Comparison of ENCODE assay signal across 8 cellular contexts in genomic region chr2:215920244-215921100, GRCh38.
DNase-seq lines count a peak whose midpoint lies in the region; ATAC-seq lines count a peak whose summit lies in the region.

No MANE protein-coding gene starts in this region.

- H3K27me3 Mint-ChIP-seq in stimulated activated memory B cell treated with anti-CD40 and anti-IgM and Interleukin-4, amounts not matched to agents 10 μg/mL and 1 μg/mL and 100 μg/mL, for 72 hours, result peaks cover 54% of the 10 kb centered on the region

- no peaks in the 10 kb centered on the region for H3K9me3 Mint-ChIP-seq in stimulated activated memory B cell treated with anti-CD40 and anti-IgM and Interleukin-4, amounts not matched to agents 10 μg/mL and 1 μg/mL and 100 μg/mL, for 72 hours

- peaks cover 13% of the 10 kb centered on the region for H3K4me1 ChIP-seq in mesodermal cell (ENCODE audit: control insufficient read depth, insufficient read depth, low read length, poor library complexity, severe bottlenecking)

- H3K9me3 ChIP-seq in mesodermal cell (ENCODE audit: control insufficient read depth, low read length), result peaks cover 3% of the 10 kb centered on the region

- H3K4me3 ChIP-seq in mesodermal cell (ENCODE audit: extremely low read depth, insufficient read depth, low read length, poor library complexity, severe bottlenecking), result no peak overlapping the region

- WGBS in mesodermal cell (ENCODE audit: insufficient coverage in 2 of 2), 2 experiments, result 67% methylated on average over 1 of the region's 8 CpGs; no CpG with 5 or more reads in 1 of the 2 experiments

- H3K36me3 Mint-ChIP-seq in stimulated activated memory B cell treated with anti-CD40 and anti-IgM and Interleukin-4, amounts not matched to agents 10 μg/mL and 1 μg/mL and 100 μg/mL, for 72 hours, result no peaks in the 10 kb centered on the region

- peak; percentile 48 for DNase-seq in COR-L47 (lab: John Stamatoyannopoulos, UW)
- peak; percentile 31 for DNase-seq in NCI-H446 treated with DMSO at 0.1 percent for 48 hours (lab: John Stamatoyannopoulos, UW)
- DNase-seq in activated CD4-positive, alpha-beta T cell treated with anti-CD3 and anti-CD28 coated beads, Interleukin-2, amount 50 U/mL, for 4 hours, result peak; percentile 45
- peak; percentile 5 for DNase-seq in effector CD8-positive, alpha-beta T cell (lab: John Stamatoyannopoulos, UW)

- H3K27ac Mint-ChIP-seq in stimulated activated memory B cell treated with anti-CD40 and anti-IgM and Interleukin-4, amounts not matched to agents 10 μg/mL and 1 μg/mL and 100 μg/mL, for 72 hours, result no peak overlapping the region

- peak; percentile 47 for ATAC-seq in GM19372 (IDR thresholded peaks at IDR 0.05; ENCODE audit: low read depth, unreplicated experiment)
- ATAC-seq in HG03354 (IDR thresholded peaks at IDR 0.05; ENCODE audit: poor library complexity, severe bottlenecking, unreplicated experiment), result peak; percentile 64
- peak; percentile 81 for ATAC-seq in stimulated activated memory B cell treated with anti-CD40 and anti-IgM and Interleukin-4, amounts not matched to agents 10 μg/mL and 1 μg/mL and 100 μg/mL, for 72 hours

- H3K4me3 Mint-ChIP-seq in stimulated activated memory B cell treated with anti-CD40 and anti-IgM and Interleukin-4, amounts not matched to agents 10 μg/mL and 1 μg/mL and 100 μg/mL, for 72 hours, result no peak overlapping the region

- H3K4me1 Mint-ChIP-seq in stimulated activated memory B cell treated with anti-CD40 and anti-IgM and Interleukin-4, amounts not matched to agents 10 μg/mL and 1 μg/mL and 100 μg/mL, for 72 hours, result peaks cover 8% of the 10 kb centered on the region

- H3K27ac ChIP-seq in mesodermal cell (ENCODE audit: low read depth, low read length, severe bottlenecking), result peak overlapping the region; percentile 52

- no peaks in the 10 kb centered on the region for H3K36me3 ChIP-seq in mesodermal cell (ENCODE audit: control insufficient read depth, insufficient read depth, low read length)
